ENCODE assay signal across 1 cellular context in genomic region chr2:202642567-202642966, GRCh38.
TF ChIP-seq lines count a peak whose summit lies in the region.

No MANE protein-coding gene starts in this region.

TF ChIP-seq in HepG2, 621 proteins besides CTCF, POLR2A, EP300 and RAD21 (continued from another document):
- TF ChIP-seq PRDM4 (CRISPR knock-in tag; IDR thresholded peaks at IDR 0.05; ENCODE audit: borderline replicate concordance) (no peak), PITX1 (CRISPR knock-in tag; IDR thresholded peaks at IDR 0.05) (no peak), YEATS4 (CRISPR knock-in tag; IDR thresholded peaks at IDR 0.05; ENCODE audit: borderline replicate concordance) (no peak), BRD4 (CRISPR knock-in tag; IDR thresholded peaks at IDR 0.05) (no peak), NFE2L2 (IDR thresholded peaks at IDR 0.05; ENCODE audit: low read length) (no peak), ZBTB42 (CRISPR knock-in tag; IDR thresholded peaks at IDR 0.05) (no peak)
